Comparison of ENCODE assay signal across 26 cellular contexts in the genomic region with DNA sequence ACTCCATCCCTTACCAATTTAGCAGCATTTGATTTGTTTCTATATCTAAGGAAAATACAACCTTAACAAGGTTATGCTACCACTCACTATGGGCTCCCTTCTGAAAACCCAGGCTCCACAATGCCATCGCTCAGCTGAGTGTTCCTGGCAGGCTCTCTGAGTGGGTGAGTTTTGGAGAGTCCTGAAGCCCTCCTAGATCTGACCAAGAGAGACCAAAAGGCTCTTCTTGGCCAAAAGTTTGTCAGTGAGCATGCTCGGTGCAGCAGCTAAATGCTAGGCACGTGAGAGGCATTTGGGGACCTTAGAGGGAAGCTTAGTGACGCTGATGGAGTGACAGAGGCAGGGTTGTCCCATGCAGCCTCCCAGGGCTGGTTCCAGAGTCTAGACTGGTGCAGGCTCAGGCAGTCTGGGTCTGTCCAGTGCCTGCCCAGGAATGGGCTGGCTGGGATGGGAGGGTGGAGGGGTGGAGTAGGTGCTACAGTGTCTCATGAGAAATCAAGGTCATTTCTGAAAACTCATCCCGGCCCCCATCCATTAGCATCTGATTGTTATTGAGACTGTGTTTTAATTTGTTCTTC.
DNase-seq lines count a peak whose midpoint lies in the region; ATAC-seq, FAIRE-seq and TF ChIP-seq lines count a peak whose summit lies in the region.
"Had no signal": no experiment of that assay in that cellular context is flagged by ENCODE, and none has a peak within 500 bp of the region (broad histone marks: within the 10 kb centered on the region; RNA-seq: fewer than 3 reads in every experiment).

No MANE protein-coding gene starts in this region.

- ATAC-seq in upper lobe of right lung, result peak; percentile 42

- H3K36me3 ChIP-seq in bronchial epithelial cell (ENCODE audit: control insufficient read depth, insufficient read depth, low read length) (no peaks in the 10 kb centered on the region), esophagus muscularis mucosa (peaks cover 0 to 11% (median 0%) of the 10 kb centered on the region in 4 donors), upper lobe of right lung (no peaks in the 10 kb centered on the region)
- H3K36me3 ChIP-seq: MG63 had no signal

- TF ChIP-seq POLR2A in esophagus muscularis mucosa (IDR thresholded peaks at IDR 0.05; ENCODE audit: low read depth), result no peak

- peaks cover 0 to 12% (median 6%) of the 10 kb centered on the region in 4 donors for H3K4me1 ChIP-seq in esophagus muscularis mucosa
- no peaks in the 10 kb centered on the region for H3K4me1 ChIP-seq in upper lobe of right lung

- H3K4me3 ChIP-seq in bronchial epithelial cell (ENCODE audit: low read depth, low read length) (no peak overlapping the region), esophagus muscularis mucosa (no peak overlapping the region), upper lobe of right lung (no peak overlapping the region)
- H3K4me3 ChIP-seq: MG63, PC-9 had no signal

- POLR2A ChIA-PET in GM10248 (lab: Yijun Ruan, JAX), result no interaction called here

- H3K9me3 ChIP-seq in esophagus muscularis mucosa (no peaks in the 10 kb centered on the region), upper lobe of right lung (no peaks in the 10 kb centered on the region)
- H3K9me3 ChIP-seq: MG63 had no signal

- CTCF ChIA-PET in GM10248 (lab: Yijun Ruan, JAX), result interaction anchor here (1.1 to 2.1 kb wide), 2 partner anchors 8 to 13 kb away, joined by 3 to 5 read pairs; no protein-coding TSS in a partner anchor

- FAIRE-seq in bronchial epithelial cell (lab: Jason Lieb, UNC), result peak; percentile 47
- FAIRE-seq: GM12891, GM19239, H54 had no signal

- no peak for DNase-seq in bronchial epithelial cell (ENCODE audit: low read depth)
- peak; percentile 91 for DNase-seq in esophagus muscularis mucosa (ENCODE audit: extremely low spot score)
- peak; percentile 81 for DNase-seq in mesenteric fat pad (ENCODE audit: low spot score)
- no peak for DNase-seq in upper lobe of right lung
- no peak for DNase-seq in NCI-H2107 (lab: John Stamatoyannopoulos, UW)
- no peak for DNase-seq in NCI-H510A treated with DMSO at 0.1 percent for 48 hours (lab: John Stamatoyannopoulos, UW)
- DNase-seq in GM10248 (ENCODE audit: extremely low spot score), result no peak
- DNase-seq: C1 segment of cervical spinal cord; CD8-positive, alpha-beta memory T cell; DMS 273 treated with DMSO at 0.1 percent for 48 hours; DMS79; EL; GDM1; IMR-90; KG1; MG63; NCI-H1105 treated with DMSO at 0.1 percent for 48 hours; NCI-H146; NCI-H2029; NCI-H446 treated with DMSO at 0.1 percent for 48 hours; NCI-H526 treated with DMSO at 0.1 percent for 48 hours; PC-9; SHP77 had no signal

- intact Hi-C loops in esophagus muscularis mucosa (cut with DNase I), result loop anchor here (10.0 kb wide), 1 partner anchor 349 kb away; a partner anchor contains a TSS
- intact Hi-C loops in upper lobe of right lung (cut with DNase I), result no loop called here

- WGBS in esophagus muscularis mucosa, result 92% methylated on average over 5 of the region's 5 CpGs

- H3K27me3 ChIP-seq in bronchial epithelial cell (ENCODE audit: control insufficient read depth, insufficient read depth, low read length) (no peaks in the 10 kb centered on the region), esophagus muscularis mucosa (no peaks in the 10 kb centered on the region), upper lobe of right lung (no peaks in the 10 kb centered on the region)
- H3K27me3 ChIP-seq: MG63 had no signal

- H3K27ac ChIP-seq in esophagus muscularis mucosa (replicated peaks in 1 of 4) (no peak overlapping the region), upper lobe of right lung (no peak overlapping the region)
- H3K27ac ChIP-seq: PC-9 had no signal

- no peak for TF ChIP-seq EP300 in esophagus muscularis mucosa (IDR thresholded peaks at IDR 0.05)

- TF ChIP-seq CTCF in bronchial epithelial cell (IDR thresholded peaks at IDR 0.05; ENCODE audit: insufficient read depth, low read length, severe bottlenecking) (no peak), esophagus muscularis mucosa (IDR thresholded peaks at IDR 0.05) (no peak), upper lobe of right lung (IDR thresholded peaks at IDR 0.05) (no peak), GM10248 (IDR thresholded peaks at IDR 0.05; ENCODE audit: control extremely low read depth, extremely low read depth, low read depth, missing control alignments) (no peak)

Comparison
In these comparisons a context has a peak if more than half of its experiments do, and no peak if none do; other contexts are left out.
1. DNase-seq: peak in esophagus muscularis mucosa (single experiment) and mesenteric fat pad (single experiment); none in bronchial epithelial cell (single experiment), upper lobe of right lung (single experiment), NCI-H2107 (single experiment), NCI-H510A treated with DMSO at 0.1 percent for 48 hours (single experiment) and GM10248 (single experiment).